ENCODE assay signal across 8 cellular contexts in the genomic region with DNA sequence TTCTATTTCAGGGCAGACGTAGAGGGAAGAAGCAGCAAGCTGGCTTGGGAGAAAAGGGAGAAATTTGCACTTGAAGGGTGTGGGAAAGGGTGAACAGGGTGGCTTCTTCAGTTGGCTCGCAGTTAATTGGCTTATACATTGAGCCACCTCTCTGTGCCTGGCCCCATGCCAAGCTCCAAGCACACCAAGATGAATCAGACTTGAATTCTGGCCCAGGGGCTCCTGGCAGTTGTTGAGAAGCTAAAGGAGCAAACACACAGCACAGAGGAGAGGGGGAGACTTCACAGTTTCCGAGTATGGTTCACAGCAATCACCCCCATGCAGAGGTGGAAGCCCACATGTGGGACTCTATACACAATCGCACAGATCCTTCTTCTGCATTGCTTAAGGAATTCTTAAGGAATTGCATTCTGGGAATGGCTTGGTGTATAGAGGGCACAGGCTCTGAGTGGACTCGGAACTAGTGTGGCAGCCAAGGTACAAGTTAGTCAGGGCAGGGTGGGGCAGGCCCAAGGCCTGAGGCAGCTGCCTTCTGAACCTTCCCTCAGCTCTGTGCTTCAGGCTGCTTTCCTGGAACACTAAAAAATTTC. TPM values are rescaled to one million over a fixed set of nuclear protein-coding genes. Genes with fewer than 3 reads are reported as not detected.
DNase-seq lines count a peak whose midpoint lies in the region; ATAC-seq and TF ChIP-seq lines count a peak whose summit lies in the region.

No MANE protein-coding gene starts in this region.

- peak overlapping the region; percentile 95 for H3K4me3 ChIP-seq in GM12865 (ENCODE audit: low read depth, low read length)
- H3K4me3 ChIP-seq in colonic mucosa, result peak overlapping the region; percentile 68
- H3K4me3 ChIP-seq in right lobe of liver, result peak overlapping the region; percentile 71 to 98 (median 87)

- no peaks in the 10 kb centered on the region for H3K27me3 ChIP-seq in colonic mucosa
- no peaks in the 10 kb centered on the region for H3K27me3 ChIP-seq in right lobe of liver

- DNase-seq in GM12865 (ENCODE audit: low read depth), result peak; percentile 63
- DNase-seq in NCI-H345 (lab: John Stamatoyannopoulos, UW), result peak; percentile 74
- DNase-seq in activated CD4-positive, alpha-beta T cell treated with anti-CD3 and anti-CD28 coated beads for 4 hours, result peak; percentile 79 to 84
- DNase-seq in colonic mucosa, result peak; percentile 94
- peak; percentile 84 to 89 (median 86) for DNase-seq in right lobe of liver
- DNase-seq in stimulated activated CD4-positive, alpha-beta T cell treated with anti-CD3 and anti-CD28 coated beads, Interleukin-2, amount 100 ng/mL, for 24 hours, result peak; percentile 82 to 85

- H3K4me1 ChIP-seq in colonic mucosa (peaks cover 20% of the 10 kb centered on the region), right lobe of liver (peaks cover 0 to 51% (median 17%) of the 10 kb centered on the region in 4 donors)

- H3K27ac ChIP-seq in colonic mucosa (peak overlapping the region; percentile 95), right lobe of liver (peak overlapping the region; percentile 88 to 93 (median 89))

- H3K36me3 ChIP-seq in colonic mucosa (no peaks in the 10 kb centered on the region), right lobe of liver (no peaks in the 10 kb centered on the region)

- WGBS in right lobe of liver (ENCODE audit: insufficient coverage, low coverage, low lambda C conversion rate, missing lambda C conversion rate), result 5% methylated on average over 5 of the region's 5 CpGs

- TF ChIP-seq POLR2A in right lobe of liver (IDR thresholded peaks at IDR 0.05), result no peak

- ATAC-seq in right lobe of liver (peak; percentile 51 to 57 (median 54)), GM18861 (IDR thresholded peaks at IDR 0.05; ENCODE audit: unreplicated experiment) (no peak), GM19328 (IDR thresholded peaks at IDR 0.05; ENCODE audit: unreplicated experiment) (no peak)

- H3K9me3 ChIP-seq in colonic mucosa, result no peaks in the 10 kb centered on the region
- no peaks in the 10 kb centered on the region for H3K9me3 ChIP-seq in right lobe of liver

- H3K9ac ChIP-seq in colonic mucosa (ENCODE audit: low read depth in 2 of 2, low read length in 2 of 2), result peak overlapping the region; percentile 91 to 94

- TF ChIP-seq CTCF in GM12865 (IDR thresholded peaks at IDR 0.05; ENCODE audit: insufficient read depth, low read depth, low read length, missing control alignments), result no peak
- TF ChIP-seq CTCF in colonic mucosa (IDR thresholded peaks at IDR 0.05), result no peak
- TF ChIP-seq CTCF in right lobe of liver (IDR thresholded peaks at IDR 0.05), result no peak

- intact Hi-C loops in colonic mucosa (cut with DNase I) (no loop called here), right lobe of liver (cut with DNase I) (no loop called here)

RNA-seq across cellular contexts. Expression of a gene that starts 1.5 kb away (rescaled TPM):
- total RNA-seq in colonic mucosa (100 to 1,000 TPM in 1 of 2 donors, 10 to 100 TPM in 1; 77.8 to 156 TPM), right lobe of liver (10 to 100 TPM; 25.6 to 48.8 (median 36.3) TPM)

RNA-seq across cellular contexts. Expression of a gene that starts 6.1 kb away (rescaled TPM):
- total RNA-seq in colonic mucosa (10 to 100 TPM; 57.4 to 59.0 TPM), right lobe of liver (10 to 100 TPM; 17.2 to 27.3 (median 20.3) TPM)

RNA-seq across cellular contexts. Expression of a gene that starts 34.1 kb away (rescaled TPM):
- total RNA-seq in colonic mucosa, result 10 to 100 TPM; 39.0 to 60.2 TPM
- total RNA-seq in right lobe of liver, result 10 to 100 TPM in 4 of 6 experiments, 1 to 10 TPM in 2; 7.9 to 15.4 (median 11.5) TPM

RNA-seq across cellular contexts. Expression of a gene that starts 36.2 kb away (rescaled TPM):
- under 1 TPM in 1 of 2 donors, not detected in 1; 0.11 TPM for total RNA-seq in colonic mucosa
- under 1 TPM in 3 of 6 experiments, not detected in 3; 0.07 to 0.25 (median 0.13) TPM for total RNA-seq in right lobe of liver

Comparison
In these comparisons a context has a peak if more than half of its experiments do, and no peak if none do; other contexts are left out.
1. ATAC-seq: peak in right lobe of liver (4 of 4); none in GM18861 (single experiment) and GM19328 (single experiment).
2. Peak in every context shown above with its lines, with median percentiles within 50 percentile points of each other: DNase-seq and H3K4me3 ChIP-seq.